ENCODE assay signal across 8 cellular contexts in genomic region chr3:15797600-15798303, GRCh38. TPM values are rescaled to one million over a fixed set of nuclear protein-coding genes. Genes with fewer than 3 reads are reported as not detected.
DNase-seq lines count a peak whose midpoint lies in the region; ATAC-seq and TF ChIP-seq lines count a peak whose summit lies in the region.

Gene ANKRD28, minus strand, starts transcription at chr3:15797979. Its CDS starts 1,458 bp downstream, at chr3:15796521.

- H3K4me3 ChIP-seq in BJ (ENCODE audit: low read depth, low read length) (peak within 1 kb of the TSS; percentile 80), NB4 (ENCODE audit: low read depth, low read length) (peak within 1 kb of the TSS; percentile 61)

- peak; percentile 46 for TF ChIP-seq POLR2A in NB4 (IDR thresholded peaks at IDR 0.05; ENCODE audit: extremely low read depth, insufficient read length)

- H3K36me3 Mint-ChIP-seq in activated T-helper 1 cell treated with anti-CD3 and anti-CD28 coated beads, Interleukin-12 subunit alpha, Interleukin-12 subunit beta, Interleukin-2, Interleukin-4 antibody, amounts not matched to agents 30 ng/mL and 10 ng/mL and 1 ng/mL, durations not matched to agents 14 hours and 24 hours and 36 hours (ENCODE audit: low read depth), result peaks cover 12% of the 10 kb centered on the region
- H3K36me3 Mint-ChIP-seq in neural crest cell (ENCODE audit: low read depth), result no peaks in the 10 kb centered on the region

- CTCF ChIA-PET in BJ (lab: Yijun Ruan, JAX), result interaction anchor here (0.9 to 2.2 kb wide), 7 partner anchors 8 to 163 kb away, joined by 3 to 10 read pairs (median 4); no protein-coding TSS in a partner anchor

- H3K36me3 ChIP-seq in BJ (ENCODE audit: control insufficient read depth, insufficient read depth, low read length), result no peaks in the 10 kb centered on the region

- DNase-seq in BJ (ENCODE audit: low read depth), result peak; percentile 97
- DNase-seq in NB4 (ENCODE audit: low read depth), result peak; percentile 80
- DNase-seq in activated T-helper 1 cell treated with anti-CD3 and anti-CD28 coated beads, Interleukin-12 subunit alpha, Interleukin-12 subunit beta, Interleukin-2, Interleukin-4 antibody, amounts not matched to agents 30 ng/mL and 10 ng/mL and 1 ng/mL, durations not matched to agents 14 hours and 24 hours and 36 hours (ENCODE audit: low spot score), result peak; percentile 27
- DNase-seq in foreskin melanocyte, result peak; percentile 98
- peak; percentile 12 for DNase-seq in neural crest cell (ENCODE audit: low read depth, low spot score)
- DNase-seq in HPDE6-E6E7 (ENCODE audit: extremely low spot score), result no peak

- no peaks in the 10 kb centered on the region for H3K27me3 ChIP-seq in BJ (ENCODE audit: control insufficient read depth, insufficient read depth, low read length)

- ATAC-seq in GM18909 (IDR thresholded peaks at IDR 0.05; ENCODE audit: poor library complexity, unreplicated experiment) (peak; percentile 33), GM21367 (IDR thresholded peaks at IDR 0.05; ENCODE audit: unreplicated experiment) (no peak)

- peak within 1 kb of the TSS; percentile 88 for H3K4me3 Mint-ChIP-seq in activated T-helper 1 cell treated with anti-CD3 and anti-CD28 coated beads, Interleukin-12 subunit alpha, Interleukin-12 subunit beta, Interleukin-2, Interleukin-4 antibody, amounts not matched to agents 30 ng/mL and 10 ng/mL and 1 ng/mL, durations not matched to agents 14 hours and 24 hours and 36 hours
- H3K4me3 Mint-ChIP-seq in neural crest cell, result peak within 1 kb of the TSS; percentile 84

- H3K27ac Mint-ChIP-seq in activated T-helper 1 cell treated with anti-CD3 and anti-CD28 coated beads, Interleukin-12 subunit alpha, Interleukin-12 subunit beta, Interleukin-2, Interleukin-4 antibody, amounts not matched to agents 30 ng/mL and 10 ng/mL and 1 ng/mL, durations not matched to agents 14 hours and 24 hours and 36 hours, result peak within 1 kb of the TSS; percentile 99
- H3K27ac Mint-ChIP-seq in neural crest cell (ENCODE audit: unreplicated experiment), result peak within 1 kb of the TSS; percentile 92

- peaks cover 91% of the 10 kb centered on the region for H3K4me1 Mint-ChIP-seq in activated T-helper 1 cell treated with anti-CD3 and anti-CD28 coated beads, Interleukin-12 subunit alpha, Interleukin-12 subunit beta, Interleukin-2, Interleukin-4 antibody, amounts not matched to agents 30 ng/mL and 10 ng/mL and 1 ng/mL, durations not matched to agents 14 hours and 24 hours and 36 hours (ENCODE audit: low read depth)
- H3K4me1 Mint-ChIP-seq in neural crest cell, result peaks cover 41% of the 10 kb centered on the region

- peak; percentile 45 for TF ChIP-seq CTCF in BJ (IDR thresholded peaks at IDR 0.05; ENCODE audit: insufficient read depth, low read depth, low read length)
- no peak for TF ChIP-seq CTCF in NB4 (IDR thresholded peaks at IDR 0.05; ENCODE audit: low read depth, low read length)
- peak; percentile 44 for TF ChIP-seq CTCF in neural crest cell (conservative IDR thresholded peaks at IDR 0.05)

- H3K9me3 Mint-ChIP-seq in activated T-helper 1 cell treated with anti-CD3 and anti-CD28 coated beads, Interleukin-12 subunit alpha, Interleukin-12 subunit beta, Interleukin-2, Interleukin-4 antibody, amounts not matched to agents 30 ng/mL and 10 ng/mL and 1 ng/mL, durations not matched to agents 14 hours and 24 hours and 36 hours, result peaks cover 5% of the 10 kb centered on the region
- H3K9me3 Mint-ChIP-seq in neural crest cell, result no peaks in the 10 kb centered on the region

- H3K27me3 Mint-ChIP-seq in activated T-helper 1 cell treated with anti-CD3 and anti-CD28 coated beads, Interleukin-12 subunit alpha, Interleukin-12 subunit beta, Interleukin-2, Interleukin-4 antibody, amounts not matched to agents 30 ng/mL and 10 ng/mL and 1 ng/mL, durations not matched to agents 14 hours and 24 hours and 36 hours (ENCODE audit: insufficient read depth), result no peaks in the 10 kb centered on the region
- H3K27me3 Mint-ChIP-seq in neural crest cell (ENCODE audit: low read depth), result no peaks in the 10 kb centered on the region

- intact Hi-C loops in activated T-helper 1 cell treated with anti-CD3 and anti-CD28 coated beads, Interleukin-12 subunit alpha, Interleukin-12 subunit beta, Interleukin-2, Interleukin-4 antibody, amounts not matched to agents 30 ng/mL and 10 ng/mL and 1 ng/mL, durations not matched to agents 14 hours and 24 hours and 36 hours (cut with micrococcal nuclease), result loop anchor here (1.0 to 10.0 kb wide), 16 partner anchors 15 to 715 kb away; partner anchors contain the start of genes BTD, CAPN7, DPH3 and HACL1

- POLR2A ChIA-PET in BJ (lab: Charles Lee), result interaction anchor here (0.6 to 1.7 kb wide), 5 partner anchors 79 to 499 kb away, joined by 3 to 9 read pairs (median 5); no protein-coding TSS in a partner anchor

RNA-seq across cellular contexts. Expression of gene ANKRD28, which starts in this region (rescaled TPM):
- polyA plus RNA-seq in BJ (2011; rRNA removed), result 50.9 and 92.5 TPM in 2 replicates
- 96.1 and 134 TPM in 2 replicates for polyA minus RNA-seq in BJ (2011; rRNA and poly(A)+ RNA removed)
- 39.6 and 42.9 TPM in 2 replicates for total RNA-seq in activated T-helper 1 cell treated with anti-CD3 and anti-CD28 coated beads, Interleukin-12 subunit alpha, Interleukin-12 subunit beta, Interleukin-2, Interleukin-4 antibody, amounts not matched to agents 30 ng/mL and 10 ng/mL and 1 ng/mL, durations not matched to agents 14 hours and 24 hours and 36 hours
- total RNA-seq in neural crest cell, result 34.6 and 36.8 TPM in 2 replicates
